28 cellular contexts compared by ENCODE assay signal in the genomic region with DNA sequence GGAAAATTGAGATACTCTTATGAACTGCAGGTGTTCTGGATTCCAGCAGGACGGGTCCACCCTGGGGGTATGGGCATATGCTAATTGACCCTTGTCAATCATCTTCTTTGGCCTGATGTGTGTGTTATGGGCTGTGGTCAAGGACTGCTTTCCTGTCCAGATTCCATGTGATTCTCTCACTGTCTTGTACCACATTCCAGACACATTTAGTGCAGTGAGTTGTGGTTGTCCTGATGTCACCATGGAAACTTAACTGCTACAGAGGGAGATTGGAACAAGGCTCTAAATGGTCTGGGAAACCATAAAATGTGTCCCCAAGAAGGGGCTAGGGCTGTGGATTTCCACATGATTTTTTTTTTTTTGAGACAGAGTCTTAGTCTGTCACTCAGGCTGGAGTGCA.
"Had no signal": no experiment of that assay in that cellular context is flagged by ENCODE, and none has a peak within 500 bp of the region (broad histone marks: within the 10 kb centered on the region; RNA-seq: fewer than 3 reads in every experiment).

No MANE protein-coding gene starts in this region.

- H3K79me2 ChIP-seq: hepatocyte had no signal

- H3K4me2 ChIP-seq: hepatocyte had no signal

- FAIRE-seq: endometrium, islet of Langerhans, kidney had no signal

- H3K36me3 Mint-ChIP-seq: mesothelial cell of epicardium; naive B cell; naive thymus-derived CD8-positive, alpha-beta T cell had no signal

- H3K4me1 Mint-ChIP-seq: mesothelial cell of epicardium; naive B cell; naive thymus-derived CD8-positive, alpha-beta T cell had no signal

- H3K27ac ChIP-seq: colonic mucosa, epithelial cell of prostate, esophagus squamous epithelium, heart left ventricle, hepatocyte, left lung, lower lobe of right lung had no signal

- H3K27me3 ChIP-seq: colonic mucosa, gastrocnemius medialis, heart left ventricle, hepatocyte, left lung had no signal

- H3K4me3 Mint-ChIP-seq: dendritic cell treated with granulocyte-macrophage colony-stimulating factor and Interleukin-4, amounts not matched to agents 40 ng/mL and 50 ng/mL, for 4 days; effector memory CD8-positive, alpha-beta T cell; endodermal cell; mesothelial cell of epicardium; naive B cell; naive thymus-derived CD8-positive, alpha-beta T cell had no signal

- DNase-seq: colonic mucosa; cortex of kidney; effector CD8-positive, alpha-beta T cell; effector memory CD8-positive, alpha-beta T cell; endodermal cell; erythroblast; esophagus squamous epithelium; foreskin fibroblast; foreskin melanocyte; gastrocnemius medialis; heart left ventricle; kidney; kidney glomerular epithelial cell; left cardiac atrium; left lung; left ventricle myocardium superior; lower lobe of right lung; mesenchymal stem cell; mucosa of descending colon; naive B cell; naive thymus-derived CD8-positive, alpha-beta T cell had no signal

- ATAC-seq: effector memory CD8-positive, alpha-beta T cell; esophagus mucosa; gastrocnemius medialis; heart left ventricle; left cardiac atrium; left lung; left ventricle myocardium superior; lower lobe of right lung; mucosa of descending colon; naive thymus-derived CD8-positive, alpha-beta T cell had no signal

- H3K9me3 Mint-ChIP-seq: dendritic cell treated with granulocyte-macrophage colony-stimulating factor and Interleukin-4, amounts not matched to agents 40 ng/mL and 50 ng/mL, for 4 days had no signal

- H2AFZ ChIP-seq: hepatocyte had no signal

- H3K27ac Mint-ChIP-seq: dendritic cell treated with granulocyte-macrophage colony-stimulating factor and Interleukin-4, amounts not matched to agents 40 ng/mL and 50 ng/mL, for 4 days; effector memory CD8-positive, alpha-beta T cell; endodermal cell; mesothelial cell of epicardium; naive B cell; naive thymus-derived CD8-positive, alpha-beta T cell had no signal

- H3K4me1 ChIP-seq: colonic mucosa, esophagus squamous epithelium, heart left ventricle, left lung, lower lobe of right lung had no signal

- H3K9me3 ChIP-seq: colonic mucosa, esophagus squamous epithelium, gastrocnemius medialis, heart left ventricle, left lung, lower lobe of right lung, mucosa of descending colon had no signal

- H3K27me3 Mint-ChIP-seq: dendritic cell treated with granulocyte-macrophage colony-stimulating factor and Interleukin-4, amounts not matched to agents 40 ng/mL and 50 ng/mL, for 4 days had no signal

- H3K36me3 ChIP-seq: colonic mucosa, esophagus squamous epithelium, gastrocnemius medialis, heart left ventricle, left lung, lower lobe of right lung had no signal

- H3K4me3 ChIP-seq: colonic mucosa, esophagus squamous epithelium, gastrocnemius medialis, heart left ventricle, hepatocyte, left lung, lower lobe of right lung, mucosa of descending colon had no signal
